1 cellular context compared by ENCODE assay signal in the genomic region with DNA sequence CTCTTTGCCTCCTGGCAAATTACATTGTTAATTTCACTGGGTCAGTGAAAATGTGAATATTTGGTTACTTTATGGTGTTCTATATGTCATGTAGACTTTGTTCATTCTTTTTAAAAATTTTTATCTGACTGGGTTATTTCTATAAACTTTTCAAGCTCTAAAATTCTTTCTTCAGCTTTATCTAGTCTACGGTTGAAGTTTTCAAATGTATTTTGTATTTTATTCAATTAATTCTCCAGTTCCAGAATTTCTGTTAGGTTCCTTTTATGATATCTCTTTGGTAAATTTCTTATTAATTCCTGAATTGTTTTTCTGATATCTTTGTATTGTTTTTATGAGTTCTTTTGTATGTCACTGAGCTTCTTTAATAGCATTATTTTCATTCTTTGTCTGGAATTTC.
TF ChIP-seq lines count a peak whose summit lies in the region.

No MANE protein-coding gene starts in this region.

TF ChIP-seq in K562, 482 proteins besides CTCF, POLR2A, EP300 and RAD21 (continued from another document and continues in another):
- TF ChIP-seq, protein P1, sequence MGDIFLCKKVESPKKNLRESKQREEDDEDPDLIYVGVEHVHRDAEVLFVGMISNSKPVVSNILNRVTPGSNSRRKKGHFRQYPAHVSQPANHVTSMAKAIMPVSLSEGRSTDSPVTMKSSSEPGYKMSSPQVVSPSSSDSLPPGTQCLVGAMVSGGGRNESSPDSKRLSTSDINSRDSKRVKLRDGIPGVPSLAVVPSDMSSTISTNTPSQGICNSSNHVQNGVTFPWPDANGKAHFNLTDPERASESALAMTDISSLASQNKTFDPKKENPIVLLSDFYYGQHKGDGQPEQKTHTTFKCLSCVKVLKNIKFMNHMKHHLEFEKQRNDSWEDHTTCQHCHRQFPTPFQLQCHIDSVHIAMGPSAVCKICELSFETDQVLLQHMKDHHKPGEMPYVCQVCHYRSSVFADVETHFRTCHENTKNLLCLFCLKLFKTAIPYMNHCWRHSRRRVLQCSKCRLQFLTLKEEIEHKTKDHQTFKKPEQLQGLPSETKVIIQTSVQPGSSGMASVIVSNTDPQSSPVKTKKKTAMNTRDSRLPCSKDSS (IDR thresholded peaks at IDR 0.05; ENCODE audit: low read depth, partially characterized antibody): peak; percentile 18
- no peak for TF ChIP-seq BACH1 (tag; IDR thresholded peaks at IDR 0.05)
- TF ChIP-seq, protein P2, sequence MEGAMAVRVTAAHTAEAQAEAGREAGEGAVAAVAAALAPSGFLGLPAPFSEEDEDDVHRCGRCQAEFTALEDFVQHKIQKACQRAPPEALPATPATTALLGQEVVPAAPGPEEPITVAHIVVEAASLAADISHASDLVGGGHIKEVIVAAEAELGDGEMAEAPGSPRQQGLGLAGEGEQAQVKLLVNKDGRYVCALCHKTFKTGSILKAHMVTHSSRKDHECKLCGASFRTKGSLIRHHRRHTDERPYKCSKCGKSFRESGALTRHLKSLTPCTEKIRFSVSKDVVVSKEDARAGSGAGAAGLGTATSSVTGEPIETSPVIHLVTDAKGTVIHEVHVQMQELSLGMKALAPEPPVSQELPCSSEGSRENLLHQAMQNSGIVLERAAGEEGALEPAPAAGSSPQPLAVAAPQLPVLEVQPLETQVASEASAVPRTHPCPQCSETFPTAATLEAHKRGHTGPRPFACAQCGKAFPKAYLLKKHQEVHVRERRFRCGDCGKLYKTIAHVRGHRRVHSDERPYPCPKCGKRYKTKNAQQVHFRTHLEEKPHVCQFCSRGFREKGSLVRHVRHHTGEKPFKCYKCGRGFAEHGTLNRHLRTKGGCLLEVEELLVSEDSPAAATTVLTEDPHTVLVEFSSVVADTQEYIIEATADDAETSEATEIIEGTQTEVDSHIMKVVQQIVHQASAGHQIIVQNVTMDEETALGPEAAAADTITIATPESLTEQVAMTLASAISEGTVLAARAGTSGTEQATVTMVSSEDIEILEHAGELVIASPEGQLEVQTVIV (CRISPR knock-in tag; IDR thresholded peaks at IDR 0.05; ENCODE audit: borderline replicate concordance): no peak
- TF ChIP-seq, protein P3, sequence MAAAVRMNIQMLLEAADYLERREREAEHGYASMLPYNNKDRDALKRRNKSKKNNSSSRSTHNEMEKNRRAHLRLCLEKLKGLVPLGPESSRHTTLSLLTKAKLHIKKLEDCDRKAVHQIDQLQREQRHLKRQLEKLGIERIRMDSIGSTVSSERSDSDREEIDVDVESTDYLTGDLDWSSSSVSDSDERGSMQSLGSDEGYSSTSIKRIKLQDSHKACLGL (CRISPR knock-in tag; IDR thresholded peaks at IDR 0.05; ENCODE audit: borderline replicate concordance, poor library complexity, severe bottlenecking): no peak
- TF ChIP-seq, protein P4, sequence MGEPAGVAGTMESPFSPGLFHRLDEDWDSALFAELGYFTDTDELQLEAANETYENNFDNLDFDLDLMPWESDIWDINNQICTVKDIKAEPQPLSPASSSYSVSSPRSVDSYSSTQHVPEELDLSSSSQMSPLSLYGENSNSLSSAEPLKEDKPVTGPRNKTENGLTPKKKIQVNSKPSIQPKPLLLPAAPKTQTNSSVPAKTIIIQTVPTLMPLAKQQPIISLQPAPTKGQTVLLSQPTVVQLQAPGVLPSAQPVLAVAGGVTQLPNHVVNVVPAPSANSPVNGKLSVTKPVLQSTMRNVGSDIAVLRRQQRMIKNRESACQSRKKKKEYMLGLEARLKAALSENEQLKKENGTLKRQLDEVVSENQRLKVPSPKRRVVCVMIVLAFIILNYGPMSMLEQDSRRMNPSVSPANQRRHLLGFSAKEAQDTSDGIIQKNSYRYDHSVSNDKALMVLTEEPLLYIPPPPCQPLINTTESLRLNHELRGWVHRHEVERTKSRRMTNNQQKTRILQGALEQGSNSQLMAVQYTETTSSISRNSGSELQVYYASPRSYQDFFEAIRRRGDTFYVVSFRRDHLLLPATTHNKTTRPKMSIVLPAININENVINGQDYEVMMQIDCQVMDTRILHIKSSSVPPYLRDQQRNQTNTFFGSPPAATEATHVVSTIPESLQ (CRISPR knock-in tag; IDR thresholded peaks at IDR 0.05): no peak
- TF ChIP-seq SP1 (CRISPR knock-in tag; IDR thresholded peaks at IDR 0.05): no peak
- TF ChIP-seq ARID2 (IDR thresholded peaks at IDR 0.05): no peak
- TF ChIP-seq ERF (CRISPR knock-in tag; IDR thresholded peaks at IDR 0.05): no peak
- no peak for TF ChIP-seq NBN (IDR thresholded peaks at IDR 0.05; ENCODE audit: low read depth)
- TF ChIP-seq, protein P5, sequence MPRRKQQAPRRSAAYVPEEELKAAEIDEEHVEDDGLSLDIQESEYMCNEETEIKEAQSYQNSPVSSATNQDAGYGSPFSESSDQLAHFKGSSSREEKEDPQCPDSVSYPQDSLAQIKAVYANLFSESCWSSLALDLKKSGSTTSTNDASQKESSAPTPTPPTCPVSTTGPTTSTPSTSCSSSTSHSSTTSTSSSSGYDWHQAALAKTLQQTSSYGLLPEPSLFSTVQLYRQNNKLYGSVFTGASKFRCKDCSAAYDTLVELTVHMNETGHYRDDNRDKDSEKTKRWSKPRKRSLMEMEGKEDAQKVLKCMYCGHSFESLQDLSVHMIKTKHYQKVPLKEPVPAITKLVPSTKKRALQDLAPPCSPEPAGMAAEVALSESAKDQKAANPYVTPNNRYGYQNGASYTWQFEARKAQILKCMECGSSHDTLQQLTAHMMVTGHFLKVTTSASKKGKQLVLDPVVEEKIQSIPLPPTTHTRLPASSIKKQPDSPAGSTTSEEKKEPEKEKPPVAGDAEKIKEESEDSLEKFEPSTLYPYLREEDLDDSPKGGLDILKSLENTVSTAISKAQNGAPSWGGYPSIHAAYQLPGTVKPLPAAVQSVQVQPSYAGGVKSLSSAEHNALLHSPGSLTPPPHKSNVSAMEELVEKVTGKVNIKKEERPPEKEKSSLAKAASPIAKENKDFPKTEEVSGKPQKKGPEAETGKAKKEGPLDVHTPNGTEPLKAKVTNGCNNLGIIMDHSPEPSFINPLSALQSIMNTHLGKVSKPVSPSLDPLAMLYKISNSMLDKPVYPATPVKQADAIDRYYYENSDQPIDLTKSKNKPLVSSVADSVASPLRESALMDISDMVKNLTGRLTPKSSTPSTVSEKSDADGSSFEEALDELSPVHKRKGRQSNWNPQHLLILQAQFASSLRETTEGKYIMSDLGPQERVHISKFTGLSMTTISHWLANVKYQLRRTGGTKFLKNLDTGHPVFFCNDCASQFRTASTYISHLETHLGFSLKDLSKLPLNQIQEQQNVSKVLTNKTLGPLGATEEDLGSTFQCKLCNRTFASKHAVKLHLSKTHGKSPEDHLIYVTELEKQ (CRISPR knock-in tag; IDR thresholded peaks at IDR 0.05): no peak
- no peak for TF ChIP-seq SRSF7 (optimal IDR thresholded peaks at IDR 0.05; ENCODE audit: low read depth, low read length)
- no peak for TF ChIP-seq NFYB (IDR thresholded peaks at IDR 0.05; ENCODE audit: extremely low read depth, insufficient read length)
- 0 out of 2 replicates have a peak, but pooled peaks have one; percentile 38 for TF ChIP-seq ZEB2 (IDR thresholded peaks at IDR 0.05)
- no peak for TF ChIP-seq ZNF780A (CRISPR knock-in tag; IDR thresholded peaks at IDR 0.05)
- TF ChIP-seq DMBX1 (CRISPR knock-in tag; IDR thresholded peaks at IDR 0.05; ENCODE audit: borderline replicate concordance): no peak
- peak in 1 of 2 experiments; percentile 55; a peak in 1 of 4 replicates for TF ChIP-seq TRIM24 (IDR thresholded peaks at IDR 0.05)
- no peak for TF ChIP-seq HMG20B (CRISPR knock-in tag; IDR thresholded peaks at IDR 0.05)
- TF ChIP-seq, protein P6, sequence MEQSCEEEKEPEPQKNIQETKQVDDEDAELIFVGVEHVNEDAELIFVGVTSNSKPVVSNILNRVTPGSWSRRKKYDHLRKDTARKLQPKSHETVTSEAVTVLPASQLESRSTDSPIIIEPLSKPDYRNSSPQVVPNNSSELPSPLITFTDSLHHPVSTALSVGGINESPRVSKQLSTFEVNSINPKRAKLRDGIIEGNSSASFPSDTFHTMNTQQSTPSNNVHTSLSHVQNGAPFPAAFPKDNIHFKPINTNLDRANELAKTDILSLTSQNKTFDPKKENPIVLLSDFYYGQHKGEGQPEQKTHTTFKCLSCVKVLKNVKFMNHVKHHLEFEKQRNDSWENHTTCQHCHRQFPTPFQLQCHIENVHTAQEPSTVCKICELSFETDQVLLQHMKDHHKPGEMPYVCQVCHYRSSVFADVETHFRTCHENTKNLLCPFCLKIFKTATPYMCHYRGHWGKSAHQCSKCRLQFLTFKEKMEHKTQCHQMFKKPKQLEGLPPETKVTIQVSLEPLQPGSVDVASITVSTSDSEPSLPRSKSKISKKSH (CRISPR knock-in tag; IDR thresholded peaks at IDR 0.05): peak; percentile 73; the same call in 1 of the 2 replicates
- TF ChIP-seq, protein P7, sequence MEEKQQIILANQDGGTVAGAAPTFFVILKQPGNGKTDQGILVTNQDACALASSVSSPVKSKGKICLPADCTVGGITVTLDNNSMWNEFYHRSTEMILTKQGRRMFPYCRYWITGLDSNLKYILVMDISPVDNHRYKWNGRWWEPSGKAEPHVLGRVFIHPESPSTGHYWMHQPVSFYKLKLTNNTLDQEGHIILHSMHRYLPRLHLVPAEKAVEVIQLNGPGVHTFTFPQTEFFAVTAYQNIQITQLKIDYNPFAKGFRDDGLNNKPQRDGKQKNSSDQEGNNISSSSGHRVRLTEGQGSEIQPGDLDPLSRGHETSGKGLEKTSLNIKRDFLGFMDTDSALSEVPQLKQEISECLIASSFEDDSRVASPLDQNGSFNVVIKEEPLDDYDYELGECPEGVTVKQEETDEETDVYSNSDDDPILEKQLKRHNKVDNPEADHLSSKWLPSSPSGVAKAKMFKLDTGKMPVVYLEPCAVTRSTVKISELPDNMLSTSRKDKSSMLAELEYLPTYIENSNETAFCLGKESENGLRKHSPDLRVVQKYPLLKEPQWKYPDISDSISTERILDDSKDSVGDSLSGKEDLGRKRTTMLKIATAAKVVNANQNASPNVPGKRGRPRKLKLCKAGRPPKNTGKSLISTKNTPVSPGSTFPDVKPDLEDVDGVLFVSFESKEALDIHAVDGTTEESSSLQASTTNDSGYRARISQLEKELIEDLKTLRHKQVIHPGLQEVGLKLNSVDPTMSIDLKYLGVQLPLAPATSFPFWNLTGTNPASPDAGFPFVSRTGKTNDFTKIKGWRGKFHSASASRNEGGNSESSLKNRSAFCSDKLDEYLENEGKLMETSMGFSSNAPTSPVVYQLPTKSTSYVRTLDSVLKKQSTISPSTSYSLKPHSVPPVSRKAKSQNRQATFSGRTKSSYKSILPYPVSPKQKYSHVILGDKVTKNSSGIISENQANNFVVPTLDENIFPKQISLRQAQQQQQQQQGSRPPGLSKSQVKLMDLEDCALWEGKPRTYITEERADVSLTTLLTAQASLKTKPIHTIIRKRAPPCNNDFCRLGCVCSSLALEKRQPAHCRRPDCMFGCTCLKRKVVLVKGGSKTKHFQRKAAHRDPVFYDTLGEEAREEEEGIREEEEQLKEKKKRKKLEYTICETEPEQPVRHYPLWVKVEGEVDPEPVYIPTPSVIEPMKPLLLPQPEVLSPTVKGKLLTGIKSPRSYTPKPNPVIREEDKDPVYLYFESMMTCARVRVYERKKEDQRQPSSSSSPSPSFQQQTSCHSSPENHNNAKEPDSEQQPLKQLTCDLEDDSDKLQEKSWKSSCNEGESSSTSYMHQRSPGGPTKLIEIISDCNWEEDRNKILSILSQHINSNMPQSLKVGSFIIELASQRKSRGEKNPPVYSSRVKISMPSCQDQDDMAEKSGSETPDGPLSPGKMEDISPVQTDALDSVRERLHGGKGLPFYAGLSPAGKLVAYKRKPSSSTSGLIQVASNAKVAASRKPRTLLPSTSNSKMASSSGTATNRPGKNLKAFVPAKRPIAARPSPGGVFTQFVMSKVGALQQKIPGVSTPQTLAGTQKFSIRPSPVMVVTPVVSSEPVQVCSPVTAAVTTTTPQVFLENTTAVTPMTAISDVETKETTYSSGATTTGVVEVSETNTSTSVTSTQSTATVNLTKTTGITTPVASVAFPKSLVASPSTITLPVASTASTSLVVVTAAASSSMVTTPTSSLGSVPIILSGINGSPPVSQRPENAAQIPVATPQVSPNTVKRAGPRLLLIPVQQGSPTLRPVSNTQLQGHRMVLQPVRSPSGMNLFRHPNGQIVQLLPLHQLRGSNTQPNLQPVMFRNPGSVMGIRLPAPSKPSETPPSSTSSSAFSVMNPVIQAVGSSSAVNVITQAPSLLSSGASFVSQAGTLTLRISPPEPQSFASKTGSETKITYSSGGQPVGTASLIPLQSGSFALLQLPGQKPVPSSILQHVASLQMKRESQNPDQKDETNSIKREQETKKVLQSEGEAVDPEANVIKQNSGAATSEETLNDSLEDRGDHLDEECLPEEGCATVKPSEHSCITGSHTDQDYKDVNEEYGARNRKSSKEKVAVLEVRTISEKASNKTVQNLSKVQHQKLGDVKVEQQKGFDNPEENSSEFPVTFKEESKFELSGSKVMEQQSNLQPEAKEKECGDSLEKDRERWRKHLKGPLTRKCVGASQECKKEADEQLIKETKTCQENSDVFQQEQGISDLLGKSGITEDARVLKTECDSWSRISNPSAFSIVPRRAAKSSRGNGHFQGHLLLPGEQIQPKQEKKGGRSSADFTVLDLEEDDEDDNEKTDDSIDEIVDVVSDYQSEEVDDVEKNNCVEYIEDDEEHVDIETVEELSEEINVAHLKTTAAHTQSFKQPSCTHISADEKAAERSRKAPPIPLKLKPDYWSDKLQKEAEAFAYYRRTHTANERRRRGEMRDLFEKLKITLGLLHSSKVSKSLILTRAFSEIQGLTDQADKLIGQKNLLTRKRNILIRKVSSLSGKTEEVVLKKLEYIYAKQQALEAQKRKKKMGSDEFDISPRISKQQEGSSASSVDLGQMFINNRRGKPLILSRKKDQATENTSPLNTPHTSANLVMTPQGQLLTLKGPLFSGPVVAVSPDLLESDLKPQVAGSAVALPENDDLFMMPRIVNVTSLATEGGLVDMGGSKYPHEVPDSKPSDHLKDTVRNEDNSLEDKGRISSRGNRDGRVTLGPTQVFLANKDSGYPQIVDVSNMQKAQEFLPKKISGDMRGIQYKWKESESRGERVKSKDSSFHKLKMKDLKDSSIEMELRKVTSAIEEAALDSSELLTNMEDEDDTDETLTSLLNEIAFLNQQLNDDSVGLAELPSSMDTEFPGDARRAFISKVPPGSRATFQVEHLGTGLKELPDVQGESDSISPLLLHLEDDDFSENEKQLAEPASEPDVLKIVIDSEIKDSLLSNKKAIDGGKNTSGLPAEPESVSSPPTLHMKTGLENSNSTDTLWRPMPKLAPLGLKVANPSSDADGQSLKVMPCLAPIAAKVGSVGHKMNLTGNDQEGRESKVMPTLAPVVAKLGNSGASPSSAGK (IDR thresholded peaks at IDR 0.05): no peak
- no peak for TF ChIP-seq ZNF699 (CRISPR knock-in tag; IDR thresholded peaks at IDR 0.05; ENCODE audit: insufficient replicate concordance)
- TF ChIP-seq ZFP30 (CRISPR knock-in tag; IDR thresholded peaks at IDR 0.05; ENCODE audit: borderline replicate concordance): no peak
- no peak for TF ChIP-seq MCM2 (IDR thresholded peaks at IDR 0.05; ENCODE audit: low read depth)
- TF ChIP-seq, protein P8, sequence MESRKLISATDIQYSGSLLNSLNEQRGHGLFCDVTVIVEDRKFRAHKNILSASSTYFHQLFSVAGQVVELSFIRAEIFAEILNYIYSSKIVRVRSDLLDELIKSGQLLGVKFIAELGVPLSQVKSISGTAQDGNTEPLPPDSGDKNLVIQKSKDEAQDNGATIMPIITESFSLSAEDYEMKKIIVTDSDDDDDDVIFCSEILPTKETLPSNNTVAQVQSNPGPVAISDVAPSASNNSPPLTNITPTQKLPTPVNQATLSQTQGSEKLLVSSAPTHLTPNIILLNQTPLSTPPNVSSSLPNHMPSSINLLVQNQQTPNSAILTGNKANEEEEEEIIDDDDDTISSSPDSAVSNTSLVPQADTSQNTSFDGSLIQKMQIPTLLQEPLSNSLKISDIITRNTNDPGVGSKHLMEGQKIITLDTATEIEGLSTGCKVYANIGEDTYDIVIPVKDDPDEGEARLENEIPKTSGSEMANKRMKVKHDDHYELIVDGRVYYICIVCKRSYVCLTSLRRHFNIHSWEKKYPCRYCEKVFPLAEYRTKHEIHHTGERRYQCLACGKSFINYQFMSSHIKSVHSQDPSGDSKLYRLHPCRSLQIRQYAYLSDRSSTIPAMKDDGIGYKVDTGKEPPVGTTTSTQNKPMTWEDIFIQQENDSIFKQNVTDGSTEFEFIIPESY (CRISPR knock-in tag; IDR thresholded peaks at IDR 0.05): no peak
- no peak for TF ChIP-seq E2F3 (CRISPR knock-in tag; IDR thresholded peaks at IDR 0.05)
- no peak for TF ChIP-seq NRF1 (conservative IDR thresholded peaks at IDR 0.05 in 1 of 2, IDR thresholded peaks at IDR 0.05 in 1 of 2)
